In genomic region chr4:40662962-40663604, GRCh38 we compare ENCODE assay signal across 8 cellular contexts. TPM values are rescaled to one million over a fixed set of nuclear protein-coding genes. Genes with fewer than 3 reads are reported as not detected.
A peak's percentile ranks its signal among the peaks of the same experiment; 100 is the strongest.
DNase-seq lines count a peak whose midpoint lies in the region; ATAC-seq, FAIRE-seq and TF ChIP-seq lines count a peak whose summit lies in the region.

No MANE protein-coding gene starts in this region.

- H3K79me2 ChIP-seq in endothelial cell of umbilical vein (ENCODE audit: control insufficient read depth, insufficient read depth, low read length), result no peaks in the 10 kb centered on the region

- H3K4me2 ChIP-seq in endothelial cell of umbilical vein (ENCODE audit: insufficient read depth, low read length), result peak overlapping the region; percentile 1

- peaks cover under 1% of the 10 kb centered on the region for H3K4me1 ChIP-seq in endothelial cell of umbilical vein (ENCODE audit: control insufficient read depth, extremely low read depth, insufficient read depth, low read length)

- POLR2A ChIA-PET in endothelial cell of umbilical vein (lab: Charles Lee), result no interaction called here

- no peak overlapping the region for H3K27ac ChIP-seq in endothelial cell of umbilical vein (ENCODE audit: insufficient read depth, low read depth, low read length)

- BruUV-seq in endothelial cell of umbilical vein (replicated peaks; lab: Mats Ljungman, UMichigan), result no TSS peak

- CTCF ChIA-PET in endothelial cell of umbilical vein (lab: Charles Lee), result interaction anchor here (0.7 to 2.0 kb wide), 2 partner anchors 10 to 14 kb away, joined by 4 to 14 read pairs; no protein-coding TSS in a partner anchor

- H3K9me1 ChIP-seq in endothelial cell of umbilical vein (replicated peaks; ENCODE audit: control insufficient read depth, extremely low read depth, insufficient read depth, low read length), result no peaks in the 10 kb centered on the region

- H2AFZ ChIP-seq in endothelial cell of umbilical vein (ENCODE audit: low read depth, low read length), result peak overlapping the region; percentile 65

- no peaks in the 10 kb centered on the region for H3K36me3 ChIP-seq in endothelial cell of umbilical vein (ENCODE audit: control insufficient read depth in 2 of 2, extremely low read depth in 1 of 2, insufficient read depth in 2 of 2, low read length in 2 of 2)

- no peaks in the 10 kb centered on the region for H3K9me3 ChIP-seq in endothelial cell of umbilical vein (replicated peaks; ENCODE audit: control insufficient read depth, insufficient read depth, low read length)

- dilution Hi-C loops in endothelial cell of umbilical vein (cut with MboI; ENCODE audit: extremely low pct_ligation_motif_present, low sequenced_read_pairs), result no loop called here

- peak; percentile 33 for FAIRE-seq in endothelial cell of umbilical vein (lab: Jason Lieb, UNC)
- no peak for FAIRE-seq in frontal cortex (lab: Jason Lieb, UNC)

- TF ChIP-seq CTCF in endothelial cell of umbilical vein (IDR thresholded peaks at IDR 0.05; ENCODE audit: extremely low read depth in 1 of 2, insufficient read depth in 1 of 2, low read depth in 1 of 2, low read length in 2 of 2), result no peak

- H3K9ac ChIP-seq in endothelial cell of umbilical vein (replicated peaks; ENCODE audit: extremely low read depth, insufficient read depth, low read length), result no peak overlapping the region

- no peaks in the 10 kb centered on the region for H4K20me1 ChIP-seq in endothelial cell of umbilical vein (replicated peaks; ENCODE audit: control insufficient read depth, extremely low read depth, insufficient read depth, low read length)

- intact Hi-C loops in endothelial cell of umbilical vein (cut with micrococcal nuclease), result no loop called here

- TF ChIP-seq POLR2A in endothelial cell of umbilical vein (IDR thresholded peaks at IDR 0.05; ENCODE audit: low read depth, low read length), result no peak

- ATAC-seq in HG03039 (IDR thresholded peaks at IDR 0.05; ENCODE audit: unreplicated experiment), result peak; percentile 76

- no peaks in the 10 kb centered on the region for H3K27me3 ChIP-seq in endothelial cell of umbilical vein (ENCODE audit: control insufficient read depth in 2 of 2, insufficient read depth in 2 of 2, low read length in 2 of 2)

- no peak overlapping the region for H3K4me3 ChIP-seq in endothelial cell of umbilical vein (replicated peaks in 1 of 3; ENCODE audit: insufficient read depth in 1 of 3, low read depth in 1 of 3, low read length in 3 of 3)

- DNase-seq in stimulated activated naive CD4-positive, alpha-beta T cell treated with Interleukin-2 at 50 U/mL for 16 hours (lab: John Stamatoyannopoulos, UW), result peak; percentile 55
- no peak for DNase-seq in stimulated activated naive CD4-positive, alpha-beta T cell (lab: John Stamatoyannopoulos, UW)
- peak; percentile 94 for DNase-seq in NCI-H345 treated with DMSO at 0.1 percent for 48 hours (lab: John Stamatoyannopoulos, UW; ENCODE audit: unreplicated experiment)
- peak; percentile 32 for DNase-seq in endothelial cell of umbilical vein (ENCODE audit: low read depth, low spot score)
- DNase-seq in stimulated activated CD4-positive, alpha-beta T cell treated with anti-CD3 and anti-CD28 coated beads, Interleukin-4, amount 100 ng/mL, for 24 hours, result peak; percentile 64
- no peak for DNase-seq in NCI-H526 (lab: John Stamatoyannopoulos, UW)
- no peak for DNase-seq in frontal cortex (ENCODE audit: low spot score in 2 of 2)

TF ChIP-seq in endothelial cell of umbilical vein, 7 proteins besides CTCF, POLR2A, EP300 and RAD21:
- no peak for TF ChIP-seq JUN (IDR thresholded peaks at IDR 0.05; ENCODE audit: borderline replicate concordance, insufficient read depth, insufficient read length, low read depth)

RNA-seq across cellular contexts. Expression of gene RBM47, which starts 33.4 kb away (rescaled TPM):
- total RNA-seq in endothelial cell of umbilical vein (not detected in 2 replicates), frontal cortex (0.82 TPM)
- not detected in 2 replicates for polyA plus RNA-seq in endothelial cell of umbilical vein
- not detected in 2 replicates for polyA plus RNA-seq in endothelial cell of umbilical vein (2011; cell fraction: cytosol; rRNA removed)
- not detected in 2 replicates for polyA plus RNA-seq in endothelial cell of umbilical vein (2011; cell fraction: nucleus; rRNA removed)
- not detected in 2 replicates for polyA plus RNA-seq in endothelial cell of umbilical vein (2012)
- polyA minus RNA-seq in endothelial cell of umbilical vein, result not detected in 2 replicates
- 24.6 TPM for polyA minus RNA-seq in endothelial cell of umbilical vein (2011; cell fraction: cytosol; rRNA and poly(A)+ RNA removed)
- not detected in 2 replicates for polyA minus RNA-seq in endothelial cell of umbilical vein (2011; cell fraction: nucleus; rRNA and poly(A)+ RNA removed)

Comparison
In these comparisons a context has a peak if more than half of its experiments do, and no peak if none do; other contexts are left out.
1. DNase-seq: peak in stimulated activated naive CD4-positive, alpha-beta T cell treated with Interleukin-2 at 50 U/mL for 16 hours (single experiment), NCI-H345 treated with DMSO at 0.1 percent for 48 hours (single experiment), endothelial cell of umbilical vein (single experiment) and stimulated activated CD4-positive, alpha-beta T cell treated with anti-CD3 and anti-CD28 coated beads, Interleukin-4, amount 100 ng/mL, for 24 hours (single experiment); none in stimulated activated naive CD4-positive, alpha-beta T cell (0 of 6), NCI-H526 (0 of 2) and frontal cortex (0 of 2).